In the genomic region with DNA sequence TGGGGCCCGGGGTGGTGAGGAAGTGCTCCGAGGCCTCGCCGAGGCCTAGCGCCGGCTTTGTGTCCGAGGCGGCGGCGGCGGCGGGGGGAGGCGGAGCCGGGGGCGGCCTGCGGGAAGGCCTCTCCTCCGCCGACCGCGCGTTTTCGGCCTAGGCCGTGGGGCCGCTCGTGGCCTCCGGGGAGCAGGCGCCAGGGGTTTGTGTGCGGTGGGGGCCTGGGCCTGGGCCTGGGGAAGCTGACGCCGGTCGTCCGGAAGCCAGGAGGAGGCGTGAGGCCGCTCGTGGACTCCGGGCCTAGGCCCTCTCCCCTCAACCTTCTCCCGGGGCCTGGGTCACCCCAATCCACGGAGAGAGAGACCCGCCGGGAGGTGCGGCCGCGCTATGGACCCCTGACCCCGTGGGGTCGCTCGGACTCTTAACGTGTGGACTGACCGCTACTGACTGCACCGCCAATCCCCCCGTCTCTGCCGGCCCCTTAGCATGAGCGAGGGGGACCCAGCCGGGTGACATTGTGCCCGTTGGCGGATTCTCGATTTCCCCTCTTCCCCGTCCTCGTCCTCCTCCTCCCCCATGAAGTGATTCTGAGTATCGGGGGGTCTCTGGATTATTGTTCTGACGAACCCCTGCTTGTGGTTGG, we compare ENCODE assay signal across 8 cellular contexts. TPM values are rescaled to one million over a fixed set of nuclear protein-coding genes. Genes with fewer than 3 reads are reported as not detected.
DNase-seq lines count a peak whose midpoint lies in the region; ATAC-seq, FAIRE-seq and TF ChIP-seq lines count a peak whose summit lies in the region.

No MANE protein-coding gene starts in this region.

- TF ChIP-seq POLR2A in IMR-90 (IDR thresholded peaks at IDR 0.05; ENCODE audit: low read depth, low read length), result no peak
- TF ChIP-seq POLR2A in erythroblast (IDR thresholded peaks at IDR 0.05; ENCODE audit: low read length), result no peak

- no peak for TF ChIP-seq RAD21 in IMR-90 (IDR thresholded peaks at IDR 0.05; ENCODE audit: low read length)

- intact Hi-C loops in IMR-90 (cut with micrococcal nuclease), result loop anchor here (10.0 kb wide), 1 partner anchor 715 kb away; the partner anchor contains the start of gene ZKSCAN2
- intact Hi-C loops in activated CD4-positive, alpha-beta memory T cell treated with anti-CD3 and anti-CD28 coated beads for 36 hours (cut with micrococcal nuclease), result loop anchor here (1.0 to 10.0 kb wide), 9 partner anchors 23 to 717 kb away; partner anchors contain the start of genes ARHGAP17, LCMT1, TNRC6A and ZKSCAN2

- dilution Hi-C loops in IMR-90 (cut with HindIII; ENCODE audit: low sequenced_read_pairs, unreplicated experiment), result no loop called here

- no peak overlapping the region for H2BK20ac ChIP-seq in IMR-90 (ENCODE audit: low read depth, low read length)

- DNase-seq in IMR-90 (peak; percentile 19), erythroblast (lab: John Stamatoyannopoulos, UW) (peak; percentile 83 to 92), RCC 7860 (ENCODE audit: low spot score) (no peak)
- peak; percentile 68 for DNase-seq in activated CD4-positive, alpha-beta memory T cell treated with anti-CD3 and anti-CD28 coated beads for 36 hours
- peak in 4 of 10 donors; percentile 49 to 75 (median 53) for DNase-seq in naive thymus-derived CD8-positive, alpha-beta T cell

- peak overlapping the region; percentile 96 for H3K4ac ChIP-seq in IMR-90 (ENCODE audit: low read depth, low read length)

- H3K4me2 ChIP-seq in IMR-90 (ENCODE audit: low read depth, low read length), result peak overlapping the region; percentile 93

- peak overlapping the region; percentile 80 for H2BK120ac ChIP-seq in IMR-90 (ENCODE audit: low read depth, low read length)

- peaks cover 23% of the 10 kb centered on the region for H3K4me1 Mint-ChIP-seq in activated CD4-positive, alpha-beta memory T cell treated with anti-CD3 and anti-CD28 coated beads for 36 hours (ENCODE audit: low read depth)
- peaks cover 26 to 59% (median 48%) of the 10 kb centered on the region in 4 donors for H3K4me1 Mint-ChIP-seq in naive thymus-derived CD8-positive, alpha-beta T cell

- peak overlapping the region; percentile 62; the same call in 1 of the 2 replicates for H3K18ac ChIP-seq in IMR-90 (ENCODE audit: low read depth, low read length)

- peak overlapping the region; percentile 98 for H2AK9ac ChIP-seq in IMR-90 (replicated peaks; ENCODE audit: low read depth, low read length, poor library complexity)

- peak overlapping the region; percentile 99 for H3K27ac ChIP-seq in C4-2B
- peak overlapping the region; percentile 94 for H3K27ac ChIP-seq in IMR-90 (ENCODE audit: insufficient read depth, low read length)
- peak overlapping the region; percentile 87 for H3K27ac ChIP-seq in temporal lobe (ENCODE audit: low read depth, low read length)

- POLR2A ChIA-PET in IMR-90 (lab: Charles Lee; ENCODE audit: unreplicated experiment), result interaction anchor here (1.3 kb wide), 1 partner anchor 13 kb away, joined by 8 read pairs; no protein-coding TSS in a partner anchor
- POLR2A ChIA-PET in activated CD4-positive, alpha-beta memory T cell treated with anti-CD3 and anti-CD28 coated beads for 36 hours (lab: Charles Lee), result interaction anchor here (0.9 to 2.4 kb wide), 4 partner anchors 129 to 476 kb away, joined by 3 to 7 read pairs (median 4); no protein-coding TSS in a partner anchor
- POLR2A ChIA-PET in naive thymus-derived CD8-positive, alpha-beta T cell (lab: Charles Lee), result interaction anchor here (0.8 to 2.4 kb wide), 8 partner anchors 8 to 554 kb away, joined by 3 to 10 read pairs (median 4); no protein-coding TSS in a partner anchor

- H4K91ac ChIP-seq in IMR-90 (ENCODE audit: insufficient read depth, low read depth, low read length), result peak overlapping the region; percentile 92; the same call in 1 of the 2 replicates

- H3K27me3 ChIP-seq in IMR-90 (ENCODE audit: control insufficient read depth, insufficient read depth, low read length), result no peaks in the 10 kb centered on the region

- H3K4me3 Mint-ChIP-seq in activated CD4-positive, alpha-beta memory T cell treated with anti-CD3 and anti-CD28 coated beads for 36 hours, result peak overlapping the region; percentile 99
- peak overlapping the region; percentile 94 to 100 (median 99) for H3K4me3 Mint-ChIP-seq in naive thymus-derived CD8-positive, alpha-beta T cell

- in situ Hi-C loops in IMR-90 (cut with MboI; ENCODE audit: low sequenced_read_pairs), result loop anchor here (25.0 kb wide), 1 partner anchor 697 kb away; no protein-coding TSS in a partner anchor

- H3K9me3 ChIP-seq in IMR-90 (ENCODE audit: control insufficient read depth, insufficient read depth, low read length), result no peaks in the 10 kb centered on the region

- no peak overlapping the region for H2BK15ac ChIP-seq in IMR-90 (ENCODE audit: low read depth, low read length)

- FAIRE-seq in RCC 7860 (lab: Jason Lieb, UNC), result no peak

- H3K4me3 ChIP-seq in IMR-90 (ENCODE audit: insufficient read depth, low read depth, low read length), result peak overlapping the region; percentile 86

- peak overlapping the region; percentile 25 for H2AK5ac ChIP-seq in IMR-90 (ENCODE audit: low read depth, low read length)

- CTCF ChIA-PET in IMR-90 (lab: Yijun Ruan, JAX), result interaction anchor here (0.6 kb wide), 1 partner anchor 162 kb away, joined by 3 read pairs; no protein-coding TSS in a partner anchor
- CTCF ChIA-PET in activated CD4-positive, alpha-beta memory T cell treated with anti-CD3 and anti-CD28 coated beads for 36 hours (lab: Charles Lee), result interaction anchor here (2.1 kb wide), 1 partner anchor 25 kb away, joined by 7 read pairs; no protein-coding TSS in a partner anchor

- H3K14ac ChIP-seq in IMR-90 (replicated peaks; ENCODE audit: low read depth, low read length), result peak overlapping the region; percentile 98

- H3K9me3 Mint-ChIP-seq in activated CD4-positive, alpha-beta memory T cell treated with anti-CD3 and anti-CD28 coated beads for 36 hours, result no peaks in the 10 kb centered on the region
- H3K9me3 Mint-ChIP-seq in naive thymus-derived CD8-positive, alpha-beta T cell, result no peaks in the 10 kb centered on the region

- WGBS in IMR-90 (ENCODE audit: extremely low coverage in 2 of 2, insufficient read length in 1 of 2), 2 experiments, result 0% methylated on average over 15 of the region's 60 CpGs; no CpG with 5 or more reads in 1 of the 2 experiments

- peaks cover 51% of the 10 kb centered on the region for H4K20me1 ChIP-seq in IMR-90 (ENCODE audit: insufficient read depth, low read length)

- H4K5ac ChIP-seq in IMR-90 (ENCODE audit: low read depth, low read length), result 0 out of 2 replicates have a peak overlapping the region, but pooled peaks have one; percentile 5

- H3K36me3 ChIP-seq in IMR-90 (ENCODE audit: control insufficient read depth, insufficient read depth, low read length), result no peaks in the 10 kb centered on the region

- H3K9me1 ChIP-seq in IMR-90 (ENCODE audit: insufficient read depth, low read length), result peaks cover 3% of the 10 kb centered on the region; the same call in 1 of the 2 replicates

- H3K9ac ChIP-seq in IMR-90 (ENCODE audit: low read depth, low read length), result peak overlapping the region; percentile 96

- H3K79me1 ChIP-seq in IMR-90 (ENCODE audit: low read depth in 1 of 2, low read length in 2 of 2), result peaks cover 0 to 11% of the 10 kb centered on the region in 2 experiments; a peak in 2 of 4 replicates

- peak overlapping the region; percentile 76 to 91; a peak in 3 of 4 replicates for H4K8ac ChIP-seq in IMR-90 (ENCODE audit: low read depth in 2 of 2, low read length in 2 of 2)

- ATAC-seq in GM21447 (IDR thresholded peaks at IDR 0.05; ENCODE audit: unreplicated experiment) (peak; percentile 40), IMR-90 (ENCODE audit: low read depth) (peak; percentile 38)
- ATAC-seq in naive thymus-derived CD8-positive, alpha-beta T cell, result no peak

- H3K36me3 Mint-ChIP-seq in activated CD4-positive, alpha-beta memory T cell treated with anti-CD3 and anti-CD28 coated beads for 36 hours, result peaks cover 35% of the 10 kb centered on the region
- H3K36me3 Mint-ChIP-seq in naive thymus-derived CD8-positive, alpha-beta T cell, result peaks cover 0 to 29% (median 5%) of the 10 kb centered on the region in 3 donors

- no peaks in the 10 kb centered on the region for H3K27me3 Mint-ChIP-seq in activated CD4-positive, alpha-beta memory T cell treated with anti-CD3 and anti-CD28 coated beads for 36 hours
- no peaks in the 10 kb centered on the region for H3K27me3 Mint-ChIP-seq in naive thymus-derived CD8-positive, alpha-beta T cell

- H2AFZ ChIP-seq in IMR-90 (replicated peaks; ENCODE audit: low read length, poor library complexity), result peak overlapping the region; percentile 94

- BruUV-seq in IMR-90 (replicated peaks; lab: Mats Ljungman, UMichigan), result no TSS peak

- peak overlapping the region; percentile 98 for H3K23ac ChIP-seq in IMR-90 (ENCODE audit: low read depth, low read length)

- peak overlapping the region; percentile 100 for H3K27ac Mint-ChIP-seq in activated CD4-positive, alpha-beta memory T cell treated with anti-CD3 and anti-CD28 coated beads for 36 hours
- H3K27ac Mint-ChIP-seq in naive thymus-derived CD8-positive, alpha-beta T cell, result peak overlapping the region; percentile 88 to 100 (median 96)

- H2BK5ac ChIP-seq in IMR-90 (ENCODE audit: low read depth, low read length, poor library complexity, severe bottlenecking), result peak overlapping the region; percentile 95

- peaks cover 5% of the 10 kb centered on the region; the same call in 1 of the 2 replicates for H3K4me1 ChIP-seq in IMR-90 (ENCODE audit: control insufficient read depth, insufficient read depth, low read length)

- H3K56ac ChIP-seq in IMR-90 (ENCODE audit: extremely low read depth, insufficient read depth, low read length), result peak overlapping the region; percentile 83

- TF ChIP-seq CTCF in C4-2B (conservative IDR thresholded peaks at IDR 0.05), result no peak
- no peak for TF ChIP-seq CTCF in IMR-90 (conservative IDR thresholded peaks at IDR 0.05; ENCODE audit: low read depth, low read length)

TF ChIP-seq in IMR-90, 13 proteins besides CTCF, POLR2A, EP300 and RAD21 (continues in another document):
- TF ChIP-seq MAZ (IDR thresholded peaks at IDR 0.05; ENCODE audit: borderline replicate concordance, low read depth, low read length), result no peak
- no peak for TF ChIP-seq BHLHE40 (IDR thresholded peaks at IDR 0.05; ENCODE audit: low read depth, low read length)

RNA-seq across cellular contexts. Expression of gene RBBP6, which starts 0.6 kb away (rescaled TPM):
- total RNA-seq in IMR-90 (2012; rRNA removed) (7.2 and 13.6 TPM in 2 replicates), temporal lobe (38.6 TPM)
- 15.2 and 17.8 TPM in 2 replicates for polyA plus RNA-seq in IMR-90 (2012; rRNA removed)
- 5.8 and 10.1 TPM in 2 replicates for polyA plus RNA-seq in IMR-90 (2012; cell fraction: cytosol; rRNA removed)
- polyA plus RNA-seq in IMR-90 (2012; cell fraction: nucleus; rRNA removed; ENCODE audit: low replicate concordance), result 38.0 and 58.9 TPM in 2 replicates
- total RNA-seq in activated CD4-positive, alpha-beta memory T cell treated with anti-CD3 and anti-CD28 coated beads for 36 hours, result 10 to 100 TPM; 74.6 to 76.1 TPM
- total RNA-seq in naive thymus-derived CD8-positive, alpha-beta T cell, result 100 to 1,000 TPM; 114 to 115 TPM
- polyA plus RNA-seq in naive thymus-derived CD8-positive, alpha-beta T cell, result 10 to 100 TPM; 15.7 to 20.5 (median 16.1) TPM

Comparison
In these comparisons a context has a peak if more than half of its experiments do, and no peak if none do; other contexts are left out.
1. ATAC-seq: peak in GM21447 (single experiment) and IMR-90 (single experiment); none in naive thymus-derived CD8-positive, alpha-beta T cell (0 of 2).
2. Peak in every context shown above with its lines, with median percentiles within 50 percentile points of each other: H3K27ac ChIP-seq.